In genomic region chr7:106640368-106641141, GRCh38 we compare ENCODE assay signal across 1 cellular context.
TF ChIP-seq lines count a peak whose summit lies in the region.

No MANE protein-coding gene starts in this region.

TF ChIP-seq in GM23338, 12 proteins besides CTCF, POLR2A, EP300 and RAD21 (continued from another document):
- no peak for TF ChIP-seq ZNF462 (CRISPR knock-in tag; IDR thresholded peaks at IDR 0.05)
